Comparison of ENCODE assay signal across 29 cellular contexts in genomic region chr1:45644661-45645060, GRCh38. TPM values are rescaled to one million over a fixed set of nuclear protein-coding genes. Genes with fewer than 3 reads are reported as not detected.
DNase-seq lines count a peak whose midpoint lies in the region; ATAC-seq and TF ChIP-seq lines count a peak whose summit lies in the region.
"Had no signal": no experiment of that assay in that cellular context is flagged by ENCODE, and none has a peak within 500 bp of the region (broad histone marks: within the 10 kb centered on the region; RNA-seq: fewer than 3 reads in every experiment).

No MANE protein-coding gene starts in this region.

- no peaks in the 10 kb centered on the region for H3K27me3 ChIP-seq in SU-DHL-6 (ENCODE audit: low read length)
- no peaks in the 10 kb centered on the region for H3K27me3 ChIP-seq in transverse colon
- H3K27me3 ChIP-seq: esophagus muscularis mucosa, stomach had no signal

- no peak for ATAC-seq in memory B cell (ENCODE audit: low read depth)
- ATAC-seq in HG02884 (IDR thresholded peaks at IDR 0.05; ENCODE audit: unreplicated experiment), result no peak
- ATAC-seq: activated T-helper 17 cell treated with anti-CD3 and anti-CD28 coated beads, Interleukin-2, amount 50 U/mL, for 72 hours; CD8-positive, alpha-beta T cell; sciatic nerve had no signal

- no peaks in the 10 kb centered on the region for H3K9me3 ChIP-seq in SU-DHL-6 (ENCODE audit: insufficient read depth, low read length)
- H3K9me3 ChIP-seq in transverse colon, result no peaks in the 10 kb centered on the region
- H3K9me3 ChIP-seq: esophagus muscularis mucosa, mucosa of descending colon, stomach had no signal

- H3K27ac ChIP-seq in SU-DHL-6 (ENCODE audit: low read depth, low read length), result peak overlapping the region; percentile 68
- peak overlapping the region; percentile 64 to 84 (median 78) for H3K27ac ChIP-seq in transverse colon
- H3K27ac ChIP-seq: esophagus muscularis mucosa had no signal

- no peak overlapping the region for H3K9ac ChIP-seq in SU-DHL-6 (ENCODE audit: low read length)

- 83 to 84% methylated on average over 2 of the region's 2 CpGs for WGBS in transverse colon (ENCODE audit: low coverage in 1 of 2), 2 donors

- intact Hi-C loops in transverse colon (cut with DNase I; ENCODE audit: low total_unique reads), result no loop called here

- H3K9me2 ChIP-seq in SU-DHL-6 (replicated peaks; ENCODE audit: insufficient read depth, low read length), result no peaks in the 10 kb centered on the region

- peaks cover 5% of the 10 kb centered on the region; the same call in 1 of the 2 replicates for H4K20me1 ChIP-seq in SU-DHL-6 (ENCODE audit: low read depth, low read length)

- TF ChIP-seq CTCF in SU-DHL-6 (IDR thresholded peaks at IDR 0.05; ENCODE audit: insufficient read depth, low read length, poor library complexity, severe bottlenecking) (no peak), transverse colon (IDR thresholded peaks at IDR 0.05) (no peak)

- H3K27me3 Mint-ChIP-seq in memory B cell, result no peaks in the 10 kb centered on the region
- H3K27me3 Mint-ChIP-seq: activated B cell treated with CpG ODN at 0.5 μM for 24 hours; activated naive CD8-positive, alpha-beta T cell treated with anti-CD3 and anti-CD28 coated beads, Interleukin-2, amount 10 ng/mL, durations not matched to agents 7 days and 5 days; activated T-helper 17 cell treated with anti-CD3 and anti-CD28 coated beads, Interleukin-2, amount 50 U/mL, for 72 hours; progenitor cell of endocrine pancreas had no signal

- H3K9me3 Mint-ChIP-seq in memory B cell, result no peaks in the 10 kb centered on the region
- H3K9me3 Mint-ChIP-seq: activated B cell treated with CpG ODN at 0.5 μM for 24 hours; activated naive CD8-positive, alpha-beta T cell treated with anti-CD3 and anti-CD28 coated beads, Interleukin-2, amount 10 ng/mL, durations not matched to agents 7 days and 5 days; activated T-helper 17 cell treated with anti-CD3 and anti-CD28 coated beads, Interleukin-2, amount 50 U/mL, for 72 hours; CD8-positive, alpha-beta T cell; HFFc6 had no signal

- peak overlapping the region; percentile 34 for H3K4me2 ChIP-seq in SU-DHL-6 (ENCODE audit: low read depth, low read length, poor library complexity, severe bottlenecking)

- H3K4me1 Mint-ChIP-seq in memory B cell, result peaks cover 8% of the 10 kb centered on the region

- H3K4me1 ChIP-seq in transverse colon, result peaks cover 4 to 32% (median 26%) of the 10 kb centered on the region in 4 donors

- H3K27ac Mint-ChIP-seq in memory B cell, result peak overlapping the region; percentile 54
- H3K27ac Mint-ChIP-seq: activated B cell treated with CpG ODN at 0.5 μM for 24 hours; activated naive CD8-positive, alpha-beta T cell treated with anti-CD3 and anti-CD28 coated beads, Interleukin-2, amount 10 ng/mL, durations not matched to agents 7 days and 5 days; activated T-helper 17 cell treated with anti-CD3 and anti-CD28 coated beads, Interleukin-2, amount 50 U/mL, for 72 hours; CD8-positive, alpha-beta T cell; HFFc6 had no signal

- H3K79me2 ChIP-seq in SU-DHL-6 (ENCODE audit: insufficient read depth, low read length), result peaks cover 32% of the 10 kb centered on the region

- no peak overlapping the region for H2AFZ ChIP-seq in SU-DHL-6 (ENCODE audit: low read depth, low read length, severe bottlenecking)

- no peak overlapping the region for H3K4me3 Mint-ChIP-seq in memory B cell
- H3K4me3 Mint-ChIP-seq: activated B cell treated with CpG ODN at 0.5 μM for 24 hours; activated naive CD8-positive, alpha-beta T cell treated with anti-CD3 and anti-CD28 coated beads, Interleukin-2, amount 10 ng/mL, durations not matched to agents 7 days and 5 days; activated T-helper 17 cell treated with anti-CD3 and anti-CD28 coated beads, Interleukin-2, amount 50 U/mL, for 72 hours; CD8-positive, alpha-beta T cell; HFFc6 had no signal

- DNase-seq in NOMO-1 treated with DMSO at 0.1 percent for 48 hours (lab: John Stamatoyannopoulos, UW; ENCODE audit: unreplicated experiment) (peak; percentile 4), NOMO-1 treated with dmso at 0.1 percent for 144 hours (lab: John Stamatoyannopoulos, UW; ENCODE audit: unreplicated experiment) (no peak), memory B cell (ENCODE audit: low spot score in 2 of 2) (no peak), transverse colon (no peak), COR-L47 (lab: John Stamatoyannopoulos, UW) (no peak), NCI-H1694 treated with DMSO at 0.1 percent for 48 hours (lab: John Stamatoyannopoulos, UW) (no peak)
- DNase-seq: 8988T; activated B cell treated with CpG ODN at 0.5 μM for 24 hours; activated CD4-positive, alpha-beta T cell treated with anti-CD3 and anti-CD28 coated beads, Interleukin-2, amount 50 U/mL, for 4 hours; activated naive CD8-positive, alpha-beta T cell treated with anti-CD3 and anti-CD28 coated beads, Interleukin-2, amount 10 ng/mL, durations not matched to agents 7 days and 5 days; CD8-positive, alpha-beta T cell; effector memory CD4-positive, alpha-beta T cell; HFFc6; hypothalamus; left ventricle myocardium superior; NCI-H1092; NCI-H1930; NCI-H774; Right ventricle myocardium superior; stomach; T1000 had no signal

- peaks cover 16% of the 10 kb centered on the region for H3F3A ChIP-seq in SU-DHL-6 (ENCODE audit: insufficient read depth)

- TF ChIP-seq EP300 in transverse colon (IDR thresholded peaks at IDR 0.05; ENCODE audit: low read depth), result no peak

- H3K4me3 ChIP-seq in SU-DHL-6 (ENCODE audit: insufficient read depth, low read length, poor library complexity, severe bottlenecking), result no peak overlapping the region
- no peak overlapping the region for H3K4me3 ChIP-seq in transverse colon
- H3K4me3 ChIP-seq: esophagus muscularis mucosa, K562, mucosa of descending colon, stomach had no signal

- H3K36me3 ChIP-seq in SU-DHL-6 (ENCODE audit: low read length) (peaks cover 21% of the 10 kb centered on the region), transverse colon (peaks cover 0 to 35% (median 8%) of the 10 kb centered on the region in 4 donors)

- H3K36me3 Mint-ChIP-seq in memory B cell, result peaks cover 23% of the 10 kb centered on the region

- TF ChIP-seq POLR2A in transverse colon (IDR thresholded peaks at IDR 0.05), result no peak

- in situ Hi-C loops in transverse colon (cut with MboI; ENCODE audit: low pct_ligation_motif_present in 1 of 4, low pct_unique_long_range_greater_than_20kb in 1 of 4, low sequenced_read_pairs in 3 of 4), result no loop called here

RNA-seq across cellular contexts. Expression of gene CCDC17, which starts 20.8 kb away (rescaled TPM):
- total RNA-seq in transverse colon, result 10 to 100 TPM in 2 of 4 donors, 1 to 10 TPM in 2; 9.0 to 21.3 (median 10.0) TPM

RNA-seq across cellular contexts. Expression of gene GPBP1L1, which starts 41.7 kb away (rescaled TPM):
- 100 to 1,000 TPM; 162 to 284 (median 222) TPM for total RNA-seq in transverse colon

RNA-seq across cellular contexts. Expression of gene TMEM69, which starts 43.3 kb away (rescaled TPM):
- total RNA-seq in transverse colon, result 10 to 100 TPM in 3 of 4 donors, 1 to 10 TPM in 1; 6.4 to 47.2 (median 28.0) TPM
